8 cellular contexts compared by ENCODE assay signal in the genomic region with DNA sequence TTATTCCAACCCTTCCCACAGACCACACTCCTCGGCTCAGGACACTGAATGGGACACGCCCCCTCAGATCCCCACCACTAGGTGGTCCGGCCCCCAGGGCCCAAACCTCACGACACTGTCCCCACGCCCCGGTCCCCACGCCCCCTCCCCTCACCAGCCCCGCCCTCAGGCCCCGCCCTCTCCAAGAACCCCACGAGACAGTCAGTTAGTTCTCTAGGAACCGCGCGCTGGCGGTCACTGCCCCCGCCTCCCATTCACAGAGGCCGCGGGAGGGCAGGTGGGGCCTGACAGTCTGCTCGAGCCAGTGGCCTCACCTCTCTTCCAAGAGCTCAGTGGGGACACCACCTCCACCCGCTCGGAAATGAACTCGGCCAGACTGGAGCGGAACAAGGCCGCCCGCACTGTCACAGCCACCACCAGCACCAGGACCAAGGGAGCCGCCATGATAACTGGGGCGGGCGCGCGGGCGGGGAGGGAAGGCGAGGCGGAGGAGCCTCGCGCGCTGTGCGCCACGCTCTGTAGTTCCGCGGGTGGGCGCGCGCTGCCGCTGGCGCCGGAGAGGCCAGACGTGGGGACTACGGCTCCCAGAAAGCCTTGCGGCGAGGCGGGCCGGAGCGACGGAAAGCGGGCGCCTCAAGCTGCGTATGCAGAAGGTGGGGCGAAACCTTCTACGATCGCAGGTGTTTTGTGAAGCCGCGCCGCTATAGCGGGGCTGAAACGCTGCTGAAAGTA. TPM values are rescaled to one million over a fixed set of nuclear protein-coding genes. Genes with fewer than 3 reads are reported as not detected.
DNase-seq lines count a peak whose midpoint lies in the region; ATAC-seq lines count a peak whose summit lies in the region.

Gene PIGU, minus strand, starts transcription at position 451 of the 732 bp plus-strand sequence. Its CDS starts 7 bp downstream, at position 444.

- H3K36me3 Mint-ChIP-seq in activated CD4-positive, alpha-beta T cell treated with anti-CD3 and anti-CD28 coated beads, Interleukin-2, amount 10 ng/mL, durations not matched to agents 7 days and 5 days (ENCODE audit: low read depth) = no peaks in the 10 kb centered on the region

- H3K9me3 ChIP-seq in BLaER1 treated with 17β-estradiol and CSF1 and Interleukin-3, amounts not matched to agents 10 nM and 100 nM (replicated peaks in 1 of 11) = no peaks in the 10 kb centered on the region

- peak within 1 kb of the TSS; percentile 97 for H3K27ac Mint-ChIP-seq in activated CD4-positive, alpha-beta T cell treated with anti-CD3 and anti-CD28 coated beads, Interleukin-2, amount 10 ng/mL, durations not matched to agents 7 days and 5 days

- CTCF ChIA-PET in activated CD4-positive, alpha-beta T cell treated with anti-CD3 and anti-CD28 coated beads, Interleukin-2, amount 10 ng/mL, durations not matched to agents 7 days and 5 days (lab: Charles Lee) = interaction anchor here (0.6 to 1.0 kb wide), 5 partner anchors 27 to 462 kb away, joined by 3 read pairs; partner anchors contain the start of gene TP53INP2

- H3K4me1 ChIP-seq in BLaER1 treated with 17β-estradiol and CSF1 and Interleukin-3, amounts not matched to agents 10 nM and 100 nM = peaks cover 24 to 45% (median 33%) of the 10 kb centered on the region in 10 experiments

- H3K9ac ChIP-seq in BLaER1 treated with 17β-estradiol and CSF1 and Interleukin-3, amounts not matched to agents 10 nM and 100 nM = peak within 1 kb of the TSS; percentile 72 to 92 (median 86)

- ATAC-seq in GM19324 (IDR thresholded peaks at IDR 0.05; ENCODE audit: low FRiP score, unreplicated experiment) (peak; percentile 96), HG03469 (IDR thresholded peaks at IDR 0.05; ENCODE audit: unreplicated experiment) (peak; percentile 91), left lobe of liver (peak; percentile 97)

- peak within 1 kb of the TSS; percentile 63 to 84 (median 76) for H3K4me3 ChIP-seq in BLaER1 treated with 17β-estradiol and CSF1 and Interleukin-3, amounts not matched to agents 10 nM and 100 nM

- peaks cover 0 to 15% (median 0%) of the 10 kb centered on the region in 11 experiments; a peak in 3 of 22 replicates for H4K20me1 ChIP-seq in BLaER1 treated with 17β-estradiol and CSF1 and Interleukin-3, amounts not matched to agents 10 nM and 100 nM

- H3K27ac ChIP-seq in BLaER1 treated with 17β-estradiol and CSF1 and Interleukin-3, amounts not matched to agents 10 nM and 100 nM = peak within 1 kb of the TSS; percentile 40 to 91 (median 82); a peak in 21 of 22 replicates

- peak; percentile 96 for DNase-seq in NCI-H526 treated with DMSO at 0.1 percent for 48 hours (lab: John Stamatoyannopoulos, UW)
- peak; percentile 97 for DNase-seq in activated CD4-positive, alpha-beta T cell treated with anti-CD3 and anti-CD28 coated beads, Interleukin-2, amount 10 ng/mL, durations not matched to agents 7 days and 5 days
- DNase-seq in cortex of kidney (lab: John Stamatoyannopoulos, UW) = peak; percentile 86
- peak; percentile 98 for DNase-seq in left lobe of liver (ENCODE audit: low spot score)
- peak; percentile 96 for DNase-seq in stimulated activated CD4-positive, alpha-beta T cell treated with anti-CD3 and anti-CD28 coated beads, Interleukin-2, amount 100 ng/mL, for 4 hours (ENCODE audit: low read depth)

- H3K36me3 ChIP-seq in BLaER1 treated with 17β-estradiol and CSF1 and Interleukin-3, amounts not matched to agents 10 nM and 100 nM = no peaks in the 10 kb centered on the region; a peak in 1 of 22 replicates

- no peaks in the 10 kb centered on the region for H3K27me3 ChIP-seq in BLaER1 treated with 17β-estradiol and CSF1 and Interleukin-3, amounts not matched to agents 10 nM and 100 nM

- H3K4me1 Mint-ChIP-seq in activated CD4-positive, alpha-beta T cell treated with anti-CD3 and anti-CD28 coated beads, Interleukin-2, amount 10 ng/mL, durations not matched to agents 7 days and 5 days = peaks cover 28% of the 10 kb centered on the region

- H3K27me3 Mint-ChIP-seq in activated CD4-positive, alpha-beta T cell treated with anti-CD3 and anti-CD28 coated beads, Interleukin-2, amount 10 ng/mL, durations not matched to agents 7 days and 5 days = no peaks in the 10 kb centered on the region

- POLR2A ChIA-PET in activated CD4-positive, alpha-beta T cell treated with anti-CD3 and anti-CD28 coated beads, Interleukin-2, amount 10 ng/mL, durations not matched to agents 7 days and 5 days (lab: Charles Lee) = interaction anchor here (0.6 kb wide), 1 partner anchor 156 kb away, joined by 3 read pairs; no protein-coding TSS in a partner anchor

- peak within 1 kb of the TSS; percentile 79 to 96 (median 87) for H3K4me2 ChIP-seq in BLaER1 treated with 17β-estradiol and CSF1 and Interleukin-3, amounts not matched to agents 10 nM and 100 nM

- H3K9me3 Mint-ChIP-seq in activated CD4-positive, alpha-beta T cell treated with anti-CD3 and anti-CD28 coated beads, Interleukin-2, amount 10 ng/mL, durations not matched to agents 7 days and 5 days = no peaks in the 10 kb centered on the region

- H3K4me3 Mint-ChIP-seq in activated CD4-positive, alpha-beta T cell treated with anti-CD3 and anti-CD28 coated beads, Interleukin-2, amount 10 ng/mL, durations not matched to agents 7 days and 5 days = peak within 1 kb of the TSS; percentile 97

RNA-seq across cellular contexts. Expression of gene PIGU, which starts in this region (rescaled TPM):
- total RNA-seq in activated CD4-positive, alpha-beta T cell treated with anti-CD3 and anti-CD28 coated beads, Interleukin-2, amount 10 ng/mL, durations not matched to agents 7 days and 5 days = 10 to 100 TPM; 18.7 to 21.6 TPM
- 3.8 TPM for total RNA-seq in left lobe of liver

Comparison
In these comparisons a context has a peak if more than half of its experiments do, and no peak if none do; other contexts are left out.
1. Peak in every context shown above with its lines: DNase-seq, ATAC-seq, H3K4me3 ChIP-seq and H3K27ac ChIP-seq.